ENCODE assay signal across 8 cellular contexts in genomic region chr3:100335137-100335833, GRCh38. TPM values are rescaled to one million over a fixed set of nuclear protein-coding genes. Genes with fewer than 3 reads are reported as not detected.
DNase-seq lines count a peak whose midpoint lies in the region; ATAC-seq and TF ChIP-seq lines count a peak whose summit lies in the region.

No MANE protein-coding gene starts in this region.

- CTCF ChIA-PET in CD4-positive, alpha-beta T cell (lab: Charles Lee), result interaction anchor here (0.7 kb wide), 1 partner anchor 18 kb away, joined by 3 read pairs; no protein-coding TSS in a partner anchor

- 48% methylated on average over 20 of the region's 20 CpGs for WGBS in lower leg skin, 2 donors

- no peak for TF ChIP-seq POLR2A in lower leg skin (IDR thresholded peaks at IDR 0.05)

- no peak overlapping the region for H3K27ac ChIP-seq in CD4-positive, alpha-beta T cell (ENCODE audit: low read depth, low read length)

- no peaks in the 10 kb centered on the region for H3K27me3 ChIP-seq in CD4-positive, alpha-beta T cell (ENCODE audit: control insufficient read depth, insufficient read depth, low read length)

- POLR2A ChIA-PET in CD4-positive, alpha-beta T cell (lab: Charles Lee), result interaction anchor here (0.9 to 3.2 kb wide), 4 partner anchors 25 to 108 kb away, joined by 3 to 28 read pairs (median 8); partner anchors contain the start of genes LNP1, TBC1D23 and TOMM70

- DNase-seq in CD4-positive, alpha-beta T cell, result peak in 1 of 10 experiments; percentile 22
- DNase-seq in SK-MEL-5 (ENCODE audit: low read depth, low spot score) (peak; percentile 17), choroid plexus epithelial cell (ENCODE audit: low read depth) (peak; percentile 28), lower leg skin (ENCODE audit: low spot score in 2 of 2) (peak in 1 of 2 donors; percentile 20)
- DNase-seq in stimulated activated naive CD8-positive, alpha-beta T cell treated with anti-CD3 and anti-CD28 coated beads, Interleukin-15, amount 100 ng/mL, for 72 hours, result peak in 1 of 2 donors; percentile 14

- no peaks in the 10 kb centered on the region for H3K9me3 ChIP-seq in CD4-positive, alpha-beta T cell (ENCODE audit: control insufficient read depth, low read length)

- H3K4me3 ChIP-seq in choroid plexus epithelial cell (ENCODE audit: low read depth, low read length) (peak overlapping the region; percentile 73), lower leg skin (ENCODE audit: low read depth, poor library complexity, severe bottlenecking) (peak overlapping the region; percentile 61)

- H3K27ac Mint-ChIP-seq in CD4-positive, alpha-beta T cell, result peak overlapping the region; percentile 83
- peak overlapping the region; percentile 96 to 99 for H3K27ac Mint-ChIP-seq in stimulated activated naive CD8-positive, alpha-beta T cell treated with anti-CD3 and anti-CD28 coated beads, Interleukin-15, amount 100 ng/mL, for 72 hours

- H3K4me1 Mint-ChIP-seq in CD4-positive, alpha-beta T cell (ENCODE audit: low read depth), result peaks cover 30% of the 10 kb centered on the region
- H3K4me1 Mint-ChIP-seq in stimulated activated naive CD8-positive, alpha-beta T cell treated with anti-CD3 and anti-CD28 coated beads, Interleukin-15, amount 100 ng/mL, for 72 hours, result peaks cover 28% of the 10 kb centered on the region

- TF ChIP-seq CTCF in CD4-positive, alpha-beta T cell (IDR thresholded peaks at IDR 0.05), result no peak
- TF ChIP-seq CTCF in choroid plexus epithelial cell (conservative IDR thresholded peaks at IDR 0.05; ENCODE audit: low read depth, low read length) (no peak), lower leg skin (IDR thresholded peaks at IDR 0.05) (no peak)

- H3K27me3 Mint-ChIP-seq in CD4-positive, alpha-beta T cell, result no peaks in the 10 kb centered on the region
- H3K27me3 Mint-ChIP-seq in stimulated activated naive CD8-positive, alpha-beta T cell treated with anti-CD3 and anti-CD28 coated beads, Interleukin-15, amount 100 ng/mL, for 72 hours, result no peaks in the 10 kb centered on the region

- no peak for ATAC-seq in CD4-positive, alpha-beta T cell (ENCODE audit: poor library complexity)
- peak; percentile 67 for ATAC-seq in GM18907 (IDR thresholded peaks at IDR 0.05; ENCODE audit: unreplicated experiment)
- peak; percentile 42 for ATAC-seq in HG03442 (IDR thresholded peaks at IDR 0.05; ENCODE audit: unreplicated experiment)
- peak; percentile 31 for ATAC-seq in stimulated activated naive CD8-positive, alpha-beta T cell treated with anti-CD3 and anti-CD28 coated beads, Interleukin-15, amount 100 ng/mL, for 72 hours
- no peak for ATAC-seq in HG03457 (IDR thresholded peaks at IDR 0.05; ENCODE audit: unreplicated experiment)

- in situ Hi-C loops in SK-MEL-5 (cut with HindIII; ENCODE audit: low pct_unique_long_range_greater_than_20kb, low sequenced_read_pairs), result no loop called here

- H3K36me3 Mint-ChIP-seq in CD4-positive, alpha-beta T cell (ENCODE audit: low read depth), result peaks cover 16% of the 10 kb centered on the region

- H3K4me3 Mint-ChIP-seq in CD4-positive, alpha-beta T cell, result peak overlapping the region; percentile 93
- peak overlapping the region; percentile 96 to 99 for H3K4me3 Mint-ChIP-seq in stimulated activated naive CD8-positive, alpha-beta T cell treated with anti-CD3 and anti-CD28 coated beads, Interleukin-15, amount 100 ng/mL, for 72 hours

- intact Hi-C loops in CD4-positive, alpha-beta T cell (cut with DNase I, micrococcal nuclease), result loop anchor here (2.0 to 10.0 kb wide), 5 partner anchors 66 to 1430 kb away; partner anchors contain the start of genes LNP1 (in 2 of the 2), TOMM70 (in 2 of the 2), DCBLD2 (in 1 of the 2) and TBC1D23 (in 1 of the 2)
- intact Hi-C loops in lower leg skin (cut with DNase I; ENCODE audit: low total_unique reads), result no loop called here

- no peaks in the 10 kb centered on the region for H3K9me3 Mint-ChIP-seq in CD4-positive, alpha-beta T cell
- H3K9me3 Mint-ChIP-seq in stimulated activated naive CD8-positive, alpha-beta T cell treated with anti-CD3 and anti-CD28 coated beads, Interleukin-15, amount 100 ng/mL, for 72 hours, result no peaks in the 10 kb centered on the region

RNA-seq across cellular contexts. Expression of gene NIT2, which starts 0.7 kb away (rescaled TPM):
- total RNA-seq in CD4-positive, alpha-beta T cell, result 10 to 100 TPM; 18.6 to 21.4 TPM
- total RNA-seq in SK-MEL-5 (2014; rRNA removed; shearing (Covaris generic)), result 109 and 115 TPM in 2 replicates
- polyA plus RNA-seq in SK-MEL-5 (2015; cell fraction: cytosol; rRNA removed), result 47.3 and 53.4 TPM in 2 replicates
- 504 and 514 TPM in 2 replicates for polyA plus RNA-seq in SK-MEL-5 (2015; cell fraction: nucleus; rRNA removed)
- 10 to 100 TPM; 21.8 to 46.1 (median 35.0) TPM for total RNA-seq in lower leg skin

Comparison
In these comparisons a context has a peak if more than half of its experiments do, and no peak if none do; other contexts are left out.
1. ATAC-seq: peak in GM18907 (single experiment), HG03442 (single experiment) and stimulated activated naive CD8-positive, alpha-beta T cell treated with anti-CD3 and anti-CD28 coated beads, Interleukin-15, amount 100 ng/mL, for 72 hours (single experiment); none in CD4-positive, alpha-beta T cell (single experiment) and HG03457 (single experiment).